ENCODE assay signal across 12 cellular contexts in genomic region chr14:35986219-35986573, GRCh38.
A peak's percentile ranks its signal among the peaks of the same experiment; 100 is the strongest.
DNase-seq lines count a peak whose midpoint lies in the region; ATAC-seq and TF ChIP-seq lines count a peak whose summit lies in the region.
"Had no signal": no experiment of that assay in that cellular context is flagged by ENCODE, and none has a peak within 500 bp of the region (broad histone marks: within the 10 kb centered on the region; RNA-seq: fewer than 3 reads in every experiment).

No MANE protein-coding gene starts in this region.

- H4K8ac ChIP-seq in mesenchymal stem cell (ENCODE audit: low read length), result no peak overlapping the region

- 78% methylated on average over 2 of the region's 2 CpGs for WGBS in mesenchymal stem cell

- H3K27me3 ChIP-seq in OCI-LY3 (ENCODE audit: low read depth, low read length) (no peaks in the 10 kb centered on the region), mesenchymal stem cell (ENCODE audit: control insufficient read depth in 1 of 2, insufficient read depth in 1 of 2, low read length in 2 of 2) (peaks cover 0 to 5% of the 10 kb centered on the region in 2 experiments)

- H2BK120ac ChIP-seq in mesenchymal stem cell (ENCODE audit: low read depth, low read length), result no peak overlapping the region

- no peak overlapping the region for H2BK15ac ChIP-seq in mesenchymal stem cell (ENCODE audit: low read depth, poor library complexity, severe bottlenecking)

- no peak overlapping the region for H2BK5ac ChIP-seq in mesenchymal stem cell (ENCODE audit: low read depth, low read length, poor library complexity, severe bottlenecking)

- no peaks in the 10 kb centered on the region for H3K79me1 ChIP-seq in mesenchymal stem cell (replicated peaks; ENCODE audit: low read length, poor library complexity, severe bottlenecking)

- H3K36me3 ChIP-seq in OCI-LY3 (replicated peaks; ENCODE audit: low read depth, low read length) (no peaks in the 10 kb centered on the region), mesenchymal stem cell (ENCODE audit: control insufficient read depth in 1 of 2, insufficient read depth in 2 of 2, low read depth in 1 of 2, low read length in 2 of 2) (no peaks in the 10 kb centered on the region)

- H4K91ac ChIP-seq in mesenchymal stem cell (ENCODE audit: low read length), result no peak overlapping the region

- TF ChIP-seq CTCF in OCI-LY3 (IDR thresholded peaks at IDR 0.05; ENCODE audit: low read depth, low read length), result no peak; the same call in 1 of the 2 replicates

- no peaks in the 10 kb centered on the region for H4K20me1 ChIP-seq in OCI-LY3 (ENCODE audit: insufficient read depth, low read length)

- peak overlapping the region; percentile 23 for H3K9ac ChIP-seq in OCI-LY3 (ENCODE audit: low read length)
- no peak overlapping the region for H3K9ac ChIP-seq in mesenchymal stem cell (ENCODE audit: low read length)

- H2AFZ ChIP-seq in OCI-LY3 (ENCODE audit: low read depth, low read length) (peak overlapping the region; percentile 43), mesenchymal stem cell (ENCODE audit: low read depth, low read length) (no peak overlapping the region)

- H3K4me1 ChIP-seq in OCI-LY3 (ENCODE audit: low read length) (peaks cover 19% of the 10 kb centered on the region), mesenchymal stem cell (ENCODE audit: control insufficient read depth, insufficient read depth, low read depth, low read length) (no peaks in the 10 kb centered on the region)

- H3K4ac ChIP-seq in mesenchymal stem cell (ENCODE audit: low read depth in 1 of 2, low read length in 2 of 2), result no peak overlapping the region

- H3K23ac ChIP-seq in mesenchymal stem cell (ENCODE audit: low read length in 2 of 2), result no peak overlapping the region

- H2BK12ac ChIP-seq in mesenchymal stem cell (ENCODE audit: low read length in 2 of 2), result no peak overlapping the region

- H3K14ac ChIP-seq in mesenchymal stem cell (ENCODE audit: low read length in 2 of 2), result no peak overlapping the region

- H2AK5ac ChIP-seq in mesenchymal stem cell (ENCODE audit: low read length, severe bottlenecking), result no peak overlapping the region

- H3K4me3 ChIP-seq in OCI-LY3 (ENCODE audit: low read length) (0 out of 2 replicates have a peak overlapping the region, but pooled peaks have one; percentile 2), mesenchymal stem cell (ENCODE audit: insufficient read depth in 1 of 2, low read depth in 1 of 2, low read length in 2 of 2) (no peak overlapping the region)

- H3K9me3 ChIP-seq in OCI-LY3 (ENCODE audit: insufficient read depth, low read length), result no peaks in the 10 kb centered on the region
- H3K9me3 ChIP-seq in mesenchymal stem cell (ENCODE audit: control insufficient read depth, low read length), result no peaks in the 10 kb centered on the region

- H3K27ac ChIP-seq in OCI-LY3 (ENCODE audit: low read length) (peak overlapping the region; percentile 32), mesenchymal stem cell (ENCODE audit: low read length, poor library complexity, severe bottlenecking) (no peak overlapping the region)

- peak overlapping the region; percentile 56 for H3K4me2 ChIP-seq in OCI-LY3 (ENCODE audit: low read length)
- no peak overlapping the region for H3K4me2 ChIP-seq in mesenchymal stem cell (ENCODE audit: low read length, poor library complexity, severe bottlenecking)

- peak; percentile 84 for ATAC-seq in GM18502 (IDR thresholded peaks at IDR 0.05; ENCODE audit: poor library complexity, unreplicated experiment)
- ATAC-seq in GM19467 (IDR thresholded peaks at IDR 0.05; ENCODE audit: unreplicated experiment), result peak; percentile 71
- peak; percentile 63 for ATAC-seq in HG03039 (IDR thresholded peaks at IDR 0.05; ENCODE audit: unreplicated experiment)
- ATAC-seq: activated CD4-positive, CD25-positive, alpha-beta regulatory T cell treated with anti-CD3 and anti-CD28 coated beads, Interleukin-2, amount 50 U/mL, for 24 hours had no signal

- no peaks in the 10 kb centered on the region for H3K79me2 ChIP-seq in OCI-LY3 (ENCODE audit: low read length)

- no peak overlapping the region for H3K18ac ChIP-seq in mesenchymal stem cell (ENCODE audit: low read depth in 1 of 2, low read length in 2 of 2)

- DNase-seq in mesenchymal stem cell, result no peak
- DNase-seq in hepatic stellate cell (ENCODE audit: low spot score), result no peak
- DNase-seq in KG1 (lab: John Stamatoyannopoulos, UW), result no peak
- DNase-seq in HPDE6-E6E7 (ENCODE audit: extremely low spot score), result no peak
- DNase-seq: activated naive CD4-positive, alpha-beta T cell treated with anti-CD3 and anti-CD28 coated beads for 36 hours; mammary epithelial cell; NCI-H1694 had no signal
